Comparison of ENCODE assay signal across 22 cellular contexts in the genomic region with DNA sequence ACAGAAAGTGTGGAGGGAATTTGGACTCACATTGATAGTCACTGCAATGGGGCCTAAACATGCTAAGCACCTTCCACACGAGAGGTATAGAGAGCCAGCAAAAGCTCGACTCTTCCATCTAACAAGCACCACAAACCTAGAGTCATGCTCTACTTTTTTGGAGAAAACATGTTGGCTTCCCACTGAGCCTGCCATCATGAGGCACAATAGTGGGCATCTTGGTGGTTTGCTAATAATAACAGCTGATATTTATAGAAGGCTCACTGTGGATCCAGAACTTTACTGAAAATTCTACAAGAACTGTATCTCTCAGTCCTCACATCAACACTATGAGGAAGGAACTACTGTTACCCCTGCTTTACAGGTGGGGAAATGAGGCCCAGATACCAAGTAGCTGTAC.
"Had no signal": no experiment of that assay in that cellular context is flagged by ENCODE, and none has a peak within 500 bp of the region (broad histone marks: within the 10 kb centered on the region; RNA-seq: fewer than 3 reads in every experiment).

No MANE protein-coding gene starts in this region.

- H3K4me3 ChIP-seq: coronary artery, dorsolateral prefrontal cortex, esophagus squamous epithelium, gastrocnemius medialis, heart right ventricle, left lung, lower lobe of right lung had no signal

- H3K4me1 ChIP-seq: gastrocnemius medialis had no signal

- DNase-seq: dermis blood vessel endothelial cell; effector CD4-positive, alpha-beta T cell; effector memory CD4-positive, alpha-beta T cell; esophagus squamous epithelium; foreskin fibroblast; foreskin melanocyte; gastrocnemius medialis; glutamatergic neuron; head of caudate nucleus; heart right ventricle; hippocampal formation; left cardiac atrium; left lung; left ventricle myocardium superior; lower lobe of right lung; mesenchymal stem cell; midbrain; naive thymus-derived CD4-positive, alpha-beta T cell; natural killer cell had no signal

- H3K27ac ChIP-seq: coronary artery, esophagus squamous epithelium, gastrocnemius medialis, heart right ventricle, left lung, lower lobe of right lung had no signal

- H3K36me3 ChIP-seq: esophagus squamous epithelium, gastrocnemius medialis, heart right ventricle, left lung, lower lobe of right lung had no signal

- ATAC-seq: esophagus mucosa; gastrocnemius medialis; heart right ventricle; left cardiac atrium; left lung; left ventricle myocardium superior; lower lobe of right lung; naive thymus-derived CD4-positive, alpha-beta T cell; natural killer cell had no signal

- H3K9me3 ChIP-seq: esophagus squamous epithelium, gastrocnemius medialis, heart right ventricle, left lung, lower lobe of right lung had no signal

- H3K27me3 ChIP-seq: dorsolateral prefrontal cortex, esophagus squamous epithelium, gastrocnemius medialis, heart right ventricle, left lung had no signal
